10 cellular contexts compared by ENCODE assay signal in genomic region chr4:175671491-175671934, GRCh38.
A peak's percentile ranks its signal among the peaks of the same experiment; 100 is the strongest.
DNase-seq lines count a peak whose midpoint lies in the region; ATAC-seq lines count a peak whose summit lies in the region.
"Had no signal": no experiment of that assay in that cellular context is flagged by ENCODE, and none has a peak within 500 bp of the region (broad histone marks: within the 10 kb centered on the region; RNA-seq: fewer than 3 reads in every experiment).

No MANE protein-coding gene starts in this region.

- H3K9me3 ChIP-seq in HUES48 (ENCODE audit: control insufficient read depth, insufficient read depth, low read length), result no peaks in the 10 kb centered on the region
- H3K9me3 ChIP-seq: BLaER1 had no signal

- ATAC-seq in GM21528 (IDR thresholded peaks at IDR 0.05; ENCODE audit: low FRiP score, unreplicated experiment), result no peak

- H3K36me3 ChIP-seq in HUES48 (ENCODE audit: control insufficient read depth, insufficient read depth, low read length), result no peaks in the 10 kb centered on the region
- H3K36me3 ChIP-seq: BLaER1 had no signal

- H3K27ac ChIP-seq in HUES48 (ENCODE audit: low read depth, low read length) (no peak overlapping the region), caudate nucleus (ENCODE audit: low read depth, low read length) (peak overlapping the region; percentile 38)
- H3K27ac ChIP-seq: BLaER1 had no signal

- H3K4me1 ChIP-seq in HUES48 (ENCODE audit: control insufficient read depth, insufficient read depth, low read length), result peaks cover 30% of the 10 kb centered on the region
- H3K4me1 ChIP-seq: BLaER1 had no signal

- DNase-seq in AG08396 (ENCODE audit: low spot score), result peak; percentile 1
- DNase-seq in caudate nucleus (lab: John Stamatoyannopoulos, UW), result peak in 49 of 61 donors; percentile 2 to 92 (median 51)
- peak; percentile 3 for DNase-seq in myocyte (ENCODE audit: low read depth)
- DNase-seq in NCI-H1092 treated with DMSO at 0.1 percent for 48 hours (lab: John Stamatoyannopoulos, UW), result no peak
- no peak for DNase-seq in dedifferentiated amniotic fluid mesenchymal stem cell (ENCODE audit: extremely low spot score)
- no peak for DNase-seq in SW480 (ENCODE audit: low spot score)
- DNase-seq: NCI-H2171 had no signal

- no peaks in the 10 kb centered on the region for H3K27me3 ChIP-seq in HUES48 (ENCODE audit: control insufficient read depth, insufficient read depth, low read length)
- H3K27me3 ChIP-seq: BLaER1 had no signal

- H3K4me3 ChIP-seq in HUES48 (ENCODE audit: low read depth, low read length), result peak overlapping the region; percentile 17; the same call in 1 of the 2 replicates
- H3K4me3 ChIP-seq: BLaER1 had no signal

- H3K9ac ChIP-seq in HUES48 (ENCODE audit: low read depth, low read length), result no peak overlapping the region
- H3K9ac ChIP-seq: BLaER1 had no signal

Comparison
In these comparisons a context has a peak if more than half of its experiments do, and no peak if none do; other contexts are left out.
1. DNase-seq: peak in AG08396 (single experiment), caudate nucleus (49 of 61) and myocyte (single experiment); none in NCI-H1092 treated with DMSO at 0.1 percent for 48 hours (single experiment), dedifferentiated amniotic fluid mesenchymal stem cell (single experiment) and SW480 (single experiment).